16 cellular contexts compared by ENCODE assay signal in the genomic region with DNA sequence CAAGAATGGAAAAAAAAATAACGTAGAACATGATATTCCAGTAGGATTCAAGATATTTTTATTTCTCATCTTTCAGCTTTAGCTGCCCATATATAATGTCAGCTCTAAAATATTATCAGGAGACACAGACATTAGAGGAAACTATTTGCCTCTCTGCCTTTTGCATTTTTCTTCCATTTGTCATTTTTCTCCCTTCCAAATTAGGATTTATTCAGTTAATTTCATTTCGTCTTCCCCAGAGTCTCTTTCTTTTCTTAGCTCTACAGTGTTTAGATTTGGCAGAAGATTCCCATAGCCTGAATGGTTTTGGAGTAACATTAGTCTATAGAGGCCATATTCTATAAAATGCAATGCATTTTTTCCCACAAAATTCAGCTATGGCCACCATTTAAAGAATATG. TPM values are rescaled to one million over a fixed set of nuclear protein-coding genes. Genes with fewer than 3 reads are reported as not detected.
DNase-seq lines count a peak whose midpoint lies in the region; ATAC-seq and TF ChIP-seq lines count a peak whose summit lies in the region.
"Had no signal": no experiment of that assay in that cellular context is flagged by ENCODE, and none has a peak within 500 bp of the region (broad histone marks: within the 10 kb centered on the region; RNA-seq: fewer than 3 reads in every experiment).

No MANE protein-coding gene starts in this region.

- H4K20me1 ChIP-seq in PC-3 (ENCODE audit: low read length), result no peaks in the 10 kb centered on the region
- H4K20me1 ChIP-seq in osteoblast (ENCODE audit: insufficient read depth, low read length), result no peaks in the 10 kb centered on the region

- H3K27ac ChIP-seq in A673 (ENCODE audit: low read depth, low read length, poor library complexity, severe bottlenecking) (peak overlapping the region; percentile 72), PC-3 (ENCODE audit: low read length) (no peak overlapping the region; the same call in 1 of the 2 replicates), osteoblast (ENCODE audit: low read depth, low read length) (peak overlapping the region; percentile 90)

- H3K79me2 ChIP-seq in PC-3 (ENCODE audit: low read length) (peaks cover 12% of the 10 kb centered on the region), osteoblast (ENCODE audit: insufficient read depth, low read length) (no peaks in the 10 kb centered on the region)

- H3K27me3 ChIP-seq in A673 (replicated peaks; ENCODE audit: insufficient read depth, low read depth, low read length, poor library complexity), result no peaks in the 10 kb centered on the region
- no peaks in the 10 kb centered on the region for H3K27me3 ChIP-seq in PC-3 (ENCODE audit: low read length)
- H3K27me3 ChIP-seq in osteoblast (ENCODE audit: insufficient read depth, low read length), result no peaks in the 10 kb centered on the region

- in situ Hi-C loops in KBM-7 (cut with MboI; ENCODE audit: low pct_unique_long_range_greater_than_20kb, low sequenced_read_pairs), result no loop called here

- CTCF ChIA-PET in A673 (lab: Charles Lee) (no interaction called here), PC-3 (lab: Charles Lee) (no interaction called here)

- H2AFZ ChIP-seq in PC-3 (ENCODE audit: low read length), result peak overlapping the region; percentile 25; the same call in 1 of the 2 replicates
- no peak overlapping the region for H2AFZ ChIP-seq in osteoblast (ENCODE audit: low read length)

- DNase-seq in A673 (ENCODE audit: low spot score) (no peak), PC-3 (no peak), dedifferentiated amniotic fluid mesenchymal stem cell (ENCODE audit: extremely low spot score) (peak; percentile 47), osteoblast (ENCODE audit: insufficient read length, low spot score, missing footprints) (peak; percentile 32), KBM-7 (no peak), hepatic stellate cell (ENCODE audit: low spot score) (no peak)
- DNase-seq: activated naive CD4-positive, alpha-beta T cell treated with Interleukin-2 at 50 U/mL for 16 hours; Caco-2; heart right ventricle; NCI-H146; NCI-H510A treated with DMSO at 0.1 percent for 48 hours; right cardiac atrium; stimulated activated CD4-positive, alpha-beta T cell treated with anti-CD3 and anti-CD28 coated beads, Interleukin-4, amount 100 ng/mL, for 1 hour had no signal

- no peak for TF ChIP-seq CTCF in A673 (conservative IDR thresholded peaks at IDR 0.05; ENCODE audit: low read depth, low read length)
- no peak for TF ChIP-seq CTCF in PC-3 (conservative IDR thresholded peaks at IDR 0.05; ENCODE audit: low read depth, low read length)
- no peak for TF ChIP-seq CTCF in osteoblast (IDR thresholded peaks at IDR 0.05; ENCODE audit: extremely low read depth, low read depth, low read length)

- ATAC-seq in PC-3, result no peak
- no peak for ATAC-seq in HG03095 (IDR thresholded peaks at IDR 0.05; ENCODE audit: unreplicated experiment)
- ATAC-seq in GM21423 (IDR thresholded peaks at IDR 0.05; ENCODE audit: unreplicated experiment), result no peak
- ATAC-seq: activated CD4-positive, CD25-positive, alpha-beta regulatory T cell treated with anti-CD3 and anti-CD28 coated beads, Interleukin-2, amount 50 U/mL, for 24 hours; heart right ventricle; right cardiac atrium had no signal

- H3K9ac ChIP-seq in PC-3 (ENCODE audit: low read length), result no peak overlapping the region

- peaks cover 11% of the 10 kb centered on the region for H3F3A ChIP-seq in PC-3 (ENCODE audit: low read length, unreplicated experiment)

- no peaks in the 10 kb centered on the region for H3K9me2 ChIP-seq in PC-3 (replicated peaks; ENCODE audit: low read length)

- intact Hi-C loops in A673 (cut with micrococcal nuclease; ENCODE audit: unreplicated experiment) (loop anchor here (5.0 to 10.0 kb wide), 2 partner anchors 103 to 119 kb away; partner anchors contain the start of gene SRP9), PC-3 (cut with micrococcal nuclease) (no loop called here)

- H3K4me3 ChIP-seq in A673 (ENCODE audit: low read depth, low read length, poor library complexity, severe bottlenecking) (no peak overlapping the region), PC-3 (ENCODE audit: low read length) (peak overlapping the region; percentile 8; the same call in 1 of the 2 replicates), osteoblast (ENCODE audit: insufficient read depth, low read length) (peak overlapping the region; percentile 36)
- H3K4me3 ChIP-seq: heart right ventricle had no signal

- no peaks in the 10 kb centered on the region for H3K9me3 ChIP-seq in A673 (ENCODE audit: low read depth, low read length, poor library complexity, severe bottlenecking)
- no peaks in the 10 kb centered on the region for H3K9me3 ChIP-seq in PC-3 (ENCODE audit: low read length)
- H3K9me3 ChIP-seq in osteoblast (ENCODE audit: low read depth, low read length), result no peaks in the 10 kb centered on the region
- H3K9me3 ChIP-seq: Caco-2, heart right ventricle had no signal

- POLR2A ChIA-PET in A673 (lab: Charles Lee; ENCODE audit: low non-redundant PET) (no interaction called here), PC-3 (lab: Charles Lee; ENCODE audit: unreplicated experiment) (interaction anchor here (0.6 kb wide), 1 partner anchor 122 kb away, joined by 23 read pairs; no protein-coding TSS in a partner anchor)

- BruUV-seq in A673 (replicated peaks; lab: Mats Ljungman, UMichigan), result no TSS peak
- BruUV-seq in PC-3 (replicated peaks; lab: Mats Ljungman, UMichigan), result no TSS peak

- H3K36me3 ChIP-seq in A673 (ENCODE audit: insufficient read depth, low read length, poor library complexity, severe bottlenecking) (no peaks in the 10 kb centered on the region), PC-3 (ENCODE audit: low read depth, low read length) (no peaks in the 10 kb centered on the region), osteoblast (ENCODE audit: insufficient read depth, low read length) (no peaks in the 10 kb centered on the region)
- H3K36me3 ChIP-seq: heart right ventricle had no signal

- H3K4me1 ChIP-seq in A673 (ENCODE audit: insufficient read depth, low read length, poor library complexity, severe bottlenecking) (peaks cover 29% of the 10 kb centered on the region), PC-3 (ENCODE audit: insufficient read depth, low read length) (peaks cover 40% of the 10 kb centered on the region), osteoblast (ENCODE audit: insufficient read depth, low read length) (peaks cover 45% of the 10 kb centered on the region)

- H3K4me2 ChIP-seq in PC-3 (ENCODE audit: low read length) (peak overlapping the region; percentile 69), osteoblast (ENCODE audit: insufficient read depth, low read length) (peak overlapping the region; percentile 70)

RNA-seq across cellular contexts. Expression of gene ENAH, which starts 5.1 kb away (rescaled TPM):
- total RNA-seq in A673 (2021), result 171 and 186 TPM in 2 replicates
- total RNA-seq in PC-3 (2014; rRNA removed), result 96.6 and 101 TPM in 2 replicates
- total RNA-seq in osteoblast, result 344 and 453 TPM in 2 replicates

Comparison
In these comparisons a context has a peak if more than half of its experiments do, and no peak if none do; other contexts are left out.
1. DNase-seq: peak in dedifferentiated amniotic fluid mesenchymal stem cell (single experiment) and osteoblast (single experiment); none in A673 (single experiment), PC-3 (single experiment), KBM-7 (single experiment) and hepatic stellate cell (single experiment).